12 cellular contexts compared by ENCODE assay signal in the genomic region with DNA sequence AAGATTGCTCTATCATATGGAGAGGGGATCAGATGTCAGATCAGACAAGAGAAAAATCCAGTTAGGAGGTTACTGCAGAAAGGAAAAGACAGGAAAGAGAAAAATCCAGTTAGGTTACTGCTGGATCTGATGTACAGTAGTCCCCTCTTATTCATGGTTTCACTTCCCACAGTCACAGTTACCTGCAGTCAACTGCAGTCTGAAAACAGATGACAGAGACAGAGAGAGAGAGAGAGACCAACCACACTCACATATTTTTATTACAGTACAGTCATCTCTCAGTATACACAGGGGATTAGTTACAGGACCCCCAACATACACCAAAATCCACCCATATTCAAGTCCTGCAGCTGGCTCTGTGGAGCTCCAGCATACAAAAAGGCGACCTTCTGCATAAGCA. TPM values are rescaled to one million over a fixed set of nuclear protein-coding genes. Genes with fewer than 3 reads are reported as not detected.
DNase-seq lines count a peak whose midpoint lies in the region; ATAC-seq and TF ChIP-seq lines count a peak whose summit lies in the region.
"Had no signal": no experiment of that assay in that cellular context is flagged by ENCODE, and none has a peak within 500 bp of the region (broad histone marks: within the 10 kb centered on the region; RNA-seq: fewer than 3 reads in every experiment).

No MANE protein-coding gene starts in this region.

- peaks cover 10% of the 10 kb centered on the region for H3K4me1 Mint-ChIP-seq in T-helper 17 cell
- H3K4me1 Mint-ChIP-seq: GM23338 had no signal

- H3K27ac ChIP-seq in gastroesophageal sphincter = no peak overlapping the region

- ATAC-seq in GM18498 (IDR thresholded peaks at IDR 0.05; ENCODE audit: unreplicated experiment) = peak; percentile 69
- peak; percentile 74 for ATAC-seq in HG03095 (IDR thresholded peaks at IDR 0.05; ENCODE audit: unreplicated experiment)
- ATAC-seq in T-helper 17 cell = no peak
- ATAC-seq in gastroesophageal sphincter = no peak
- ATAC-seq: GM23338 had no signal

- WGBS in gastroesophageal sphincter (ENCODE audit: low coverage in 1 of 2), 2 donors = 100% methylated on average over 1 of the region's 1 CpG; no CpG with 5 or more reads in 1 of the 2 donors

- H3K27me3 ChIP-seq in gastroesophageal sphincter = no peaks in the 10 kb centered on the region

- H3K27ac Mint-ChIP-seq in T-helper 17 cell = peak overlapping the region; percentile 8
- H3K27ac Mint-ChIP-seq: GM23338 had no signal

- DNase-seq in GM20000 (ENCODE audit: low spot score) (peak; percentile 30), T-helper 17 cell (no peak), NCI-H146 (lab: John Stamatoyannopoulos, UW) (no peak), HCEC 1CT (no peak)
- no peak for DNase-seq in activated effector memory CD4-positive, alpha-beta T cell treated with anti-CD3 and anti-CD28 coated beads, Interleukin-2, amount 50 U/mL, for 16 hours

- H3K27me3 Mint-ChIP-seq in T-helper 17 cell = no peaks in the 10 kb centered on the region
- H3K27me3 Mint-ChIP-seq: central memory CD8-positive, alpha-beta T cell had no signal

- H3K4me3 Mint-ChIP-seq in T-helper 17 cell = no peak overlapping the region
- H3K4me3 Mint-ChIP-seq: central memory CD8-positive, alpha-beta T cell; GM23338 had no signal

- no peaks in the 10 kb centered on the region for H3K9me3 ChIP-seq in T-helper 17 cell (ENCODE audit: control insufficient read depth, low read length, poor library complexity, severe bottlenecking)
- no peaks in the 10 kb centered on the region for H3K9me3 ChIP-seq in gastroesophageal sphincter

- peaks cover 22% of the 10 kb centered on the region for H3K36me3 Mint-ChIP-seq in T-helper 17 cell (ENCODE audit: low read depth)

- no peak overlapping the region for H3K4me3 ChIP-seq in gastroesophageal sphincter
- H3K4me3 ChIP-seq: GM23338 had no signal

- no peak for TF ChIP-seq POLR2A in gastroesophageal sphincter (IDR thresholded peaks at IDR 0.05)

- TF ChIP-seq CTCF in GM20000 (IDR thresholded peaks at IDR 0.05; ENCODE audit: extremely low read depth, missing control alignments) = no peak
- TF ChIP-seq CTCF in gastroesophageal sphincter (IDR thresholded peaks at IDR 0.05) = no peak

- H3K36me3 ChIP-seq in gastroesophageal sphincter = peaks cover 0 to 96% of the 10 kb centered on the region in 2 donors

- no peak for TF ChIP-seq EP300 in gastroesophageal sphincter (IDR thresholded peaks at IDR 0.05)

- peaks cover 0 to 15% (median 3%) of the 10 kb centered on the region in 3 donors for H3K4me1 ChIP-seq in gastroesophageal sphincter

RNA-seq across cellular contexts. Expression of a gene that starts 29.3 kb away (rescaled TPM):
- total RNA-seq in T-helper 17 cell = 10 to 100 TPM; 26.0 to 35.9 TPM
- total RNA-seq in gastroesophageal sphincter = 10 to 100 TPM; 20.5 to 30.2 (median 26.7) TPM

RNA-seq across cellular contexts. Expression of a gene that starts 45.0 kb away (rescaled TPM):
- not detected for total RNA-seq in T-helper 17 cell
- under 1 TPM in 2 of 4 donors, not detected in 2; 0.27 to 0.42 TPM for total RNA-seq in gastroesophageal sphincter
- total RNA-seq: M059J, subcutaneous adipose tissue had no signal

Comparison
In these comparisons a context has a peak if more than half of its experiments do, and no peak if none do; other contexts are left out.
1. ATAC-seq: peak in GM18498 (single experiment) and HG03095 (single experiment); none in T-helper 17 cell (single experiment) and gastroesophageal sphincter (single experiment).